Comparison of ENCODE assay signal across 8 cellular contexts in the genomic region with DNA sequence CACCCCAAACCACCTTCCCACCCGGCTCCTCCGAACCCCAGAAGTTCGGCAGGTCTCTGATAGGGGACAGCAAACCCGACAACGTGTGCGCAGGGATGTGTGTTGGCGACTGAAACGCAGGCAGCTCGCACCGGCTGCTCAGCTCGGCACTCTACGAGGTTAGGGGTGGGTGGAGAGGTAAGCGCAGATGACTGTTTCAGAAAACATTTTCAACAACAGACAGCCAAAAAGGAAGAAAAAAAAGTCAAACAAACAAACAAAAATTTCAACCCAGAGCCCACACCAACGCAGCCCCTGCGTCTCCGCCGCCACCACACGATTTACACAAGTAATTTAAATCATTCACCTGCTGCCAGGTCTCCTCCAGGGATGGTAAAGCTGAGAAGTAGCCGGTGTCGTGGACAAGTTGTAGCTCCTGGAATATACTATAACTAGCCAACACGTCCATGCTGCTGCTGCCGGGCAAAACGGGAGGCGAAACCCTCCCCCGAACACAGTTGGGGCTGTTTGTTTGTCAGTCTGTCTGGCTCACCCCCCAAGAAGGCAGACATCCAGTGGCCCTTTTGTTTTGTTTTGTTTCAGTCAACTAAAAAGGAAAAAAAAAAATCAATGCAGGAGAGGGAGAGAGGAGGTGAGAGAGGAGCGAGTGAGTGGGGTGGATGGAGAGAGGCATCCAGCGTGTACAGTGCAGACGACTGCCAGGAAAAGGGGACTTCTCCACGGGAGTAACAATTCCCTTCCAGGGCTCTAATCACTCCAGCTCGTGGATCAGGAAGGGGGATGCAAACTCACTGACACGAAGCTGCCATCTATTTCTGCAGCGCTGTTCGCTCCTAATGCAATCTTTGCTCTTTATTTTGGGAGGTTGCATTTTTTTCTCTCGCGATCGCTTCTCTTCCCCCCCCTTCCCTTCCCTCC. TPM values are rescaled to one million over a fixed set of nuclear protein-coding genes. Genes with fewer than 3 reads are reported as not detected.
DNase-seq lines count a peak whose midpoint lies in the region; ATAC-seq, FAIRE-seq and TF ChIP-seq lines count a peak whose summit lies in the region.

TSS of gene KLF7 (minus strand) at position 828 of the 918 bp plus-strand sequence. CDS start at position 448, 380 bp downstream.

- intact Hi-C loops in transverse colon (cut with DNase I; ENCODE audit: low total_unique reads): loop anchor here (1.0 to 10.0 kb wide), 4 partner anchors 24 to 167 kb away; no protein-coding TSS in a partner anchor

- no peaks in the 10 kb centered on the region for H3K36me3 ChIP-seq in transverse colon

- H3K9me3 ChIP-seq in A549 (no peaks in the 10 kb centered on the region), transverse colon (no peaks in the 10 kb centered on the region)

- no peaks in the 10 kb centered on the region for H3K9me3 Mint-ChIP-seq in activated naive CD4-positive, alpha-beta T cell treated with anti-CD3 and anti-CD28 coated beads, Interleukin-2, amount 50 U/mL, for 72 hours

- H3K27ac ChIP-seq in A549: peak within 1 kb of the TSS; percentile 97 to 100
- peak within 1 kb of the TSS; percentile 99 to 100 (median 100) for H3K27ac ChIP-seq in transverse colon

- H3K4me2 ChIP-seq in A549: peak within 1 kb of the TSS; percentile 88

- H3K4me3 ChIP-seq in A549: peak within 1 kb of the TSS; percentile 76
- peak within 1 kb of the TSS; percentile 69 to 87 (median 84) for H3K4me3 ChIP-seq in transverse colon

- ATAC-seq in A549 (peak; percentile 25 to 27), GM19455 (IDR thresholded peaks at IDR 0.05; ENCODE audit: unreplicated experiment) (no peak)
- peak in 1 of 2 donors; percentile 17 for ATAC-seq in activated naive CD4-positive, alpha-beta T cell treated with anti-CD3 and anti-CD28 coated beads, Interleukin-2, amount 50 U/mL, for 72 hours

- 0 out of 5 replicates have a peak, but pooled peaks of 1 of the 2 experiments have one; percentile 7 for TF ChIP-seq RAD21 in A549 (conservative IDR thresholded peaks at IDR 0.05 in 1 of 2, IDR thresholded peaks at IDR 0.05 in 1 of 2)

- peak within 1 kb of the TSS; percentile 99 to 100 for H3K27ac Mint-ChIP-seq in activated naive CD4-positive, alpha-beta T cell treated with anti-CD3 and anti-CD28 coated beads, Interleukin-2, amount 50 U/mL, for 72 hours

- TF ChIP-seq POLR2A in A549 (IDR thresholded peaks at IDR 0.05; ENCODE audit: low read length) (peak; percentile 21; the same call in 1 of the 2 replicates), transverse colon (IDR thresholded peaks at IDR 0.05) (peak; percentile 4)

- TF ChIP-seq EP300 in A549 (IDR thresholded peaks at IDR 0.05): no peak
- TF ChIP-seq EP300 in transverse colon (IDR thresholded peaks at IDR 0.05; ENCODE audit: low read depth): no peak

- CTCF ChIA-PET in A549 (lab: Yijun Ruan, JAX): interaction anchor here (0.7 to 2.4 kb wide), 9 partner anchors 14 to 365 kb away, joined by 3 to 15 read pairs (median 5); no protein-coding TSS in a partner anchor

- peaks cover 40% of the 10 kb centered on the region for H3K27me3 ChIP-seq in transverse colon

- peaks cover 35% of the 10 kb centered on the region for H3K4me1 ChIP-seq in A549
- peaks cover 6 to 26% (median 17%) of the 10 kb centered on the region in 4 donors for H3K4me1 ChIP-seq in transverse colon

- in situ Hi-C loops in transverse colon (cut with MboI; ENCODE audit: low pct_ligation_motif_present in 1 of 4, low pct_unique_long_range_greater_than_20kb in 1 of 4, low sequenced_read_pairs in 3 of 4): loop anchor here in 1 of 4 donors (25.0 kb wide), 1 partner anchor 97 kb away; no protein-coding TSS in a partner anchor

- FAIRE-seq in A549 (lab: Jason Lieb, UNC): no peak

- H3K36me3 Mint-ChIP-seq in activated naive CD4-positive, alpha-beta T cell treated with anti-CD3 and anti-CD28 coated beads, Interleukin-2, amount 50 U/mL, for 72 hours: peaks cover 9 to 14% of the 10 kb centered on the region in 2 donors

- TF ChIP-seq CTCF in A549 (IDR thresholded peaks at IDR 0.05): no peak
- no peak for TF ChIP-seq CTCF in GM20000 (IDR thresholded peaks at IDR 0.05; ENCODE audit: extremely low read depth, missing control alignments)
- TF ChIP-seq CTCF in transverse colon (IDR thresholded peaks at IDR 0.05): no peak

- under 1% methylated on average over 33 of the region's 36 CpGs for WGBS in A549 (ENCODE audit: missing lambda C conversion rate)
- 0% methylated on average over 11 to 36 of the region's 36 CpGs for WGBS in transverse colon (ENCODE audit: low coverage in 1 of 2), 2 donors

- POLR2A ChIA-PET in A549 (lab: Yijun Ruan, JAX): interaction anchor here (0.6 to 6.7 kb wide), 39 partner anchors 8 to 459 kb away, joined by 3 to 111 read pairs (median 4); partner anchors contain the start of genes CREB1, FASTKD2, MDH1B and METTL21A

- DNase-seq in A549 (ENCODE audit: low read depth in 1 of 2, low spot score in 1 of 2): no peak
- DNase-seq in GM20000 (ENCODE audit: low spot score): peak; percentile 49
- peak; percentile 50 for DNase-seq in RPMI7951 (ENCODE audit: low read depth)
- peak in 1 of 2 donors; percentile 56 for DNase-seq in activated naive CD4-positive, alpha-beta T cell treated with anti-CD3 and anti-CD28 coated beads, Interleukin-2, amount 50 U/mL, for 72 hours (ENCODE audit: low spot score in 2 of 2)
- DNase-seq in glomerular visceral epithelial cell (ENCODE audit: extremely low spot score): peak; percentile 51
- DNase-seq in occipital lobe (lab: John Stamatoyannopoulos, UW): peak; percentile 54
- DNase-seq in transverse colon: peak; percentile 45

TF ChIP-seq in A549, 52 proteins besides CTCF, POLR2A, EP300 and RAD21:
- 0 out of 3 replicates have a peak, but pooled peaks have one; percentile 8 for TF ChIP-seq SMC3 (IDR thresholded peaks at IDR 0.05)
- peak; percentile 46; the same call in 1 of the 2 replicates for TF ChIP-seq HOXA7 (CRISPR knock-in tag; IDR thresholded peaks at IDR 0.05)
- TF ChIP-seq ZFP36 (IDR thresholded peaks at IDR 0.05; ENCODE audit: borderline replicate concordance, partially characterized antibody): no peak
- TF ChIP-seq KDM5A (IDR thresholded peaks at IDR 0.05): no peak
- TF ChIP-seq MAZ (IDR thresholded peaks at IDR 0.05; ENCODE audit: borderline replicate concordance, low read depth, low read length): no peak
- TF ChIP-seq, protein P1, sequence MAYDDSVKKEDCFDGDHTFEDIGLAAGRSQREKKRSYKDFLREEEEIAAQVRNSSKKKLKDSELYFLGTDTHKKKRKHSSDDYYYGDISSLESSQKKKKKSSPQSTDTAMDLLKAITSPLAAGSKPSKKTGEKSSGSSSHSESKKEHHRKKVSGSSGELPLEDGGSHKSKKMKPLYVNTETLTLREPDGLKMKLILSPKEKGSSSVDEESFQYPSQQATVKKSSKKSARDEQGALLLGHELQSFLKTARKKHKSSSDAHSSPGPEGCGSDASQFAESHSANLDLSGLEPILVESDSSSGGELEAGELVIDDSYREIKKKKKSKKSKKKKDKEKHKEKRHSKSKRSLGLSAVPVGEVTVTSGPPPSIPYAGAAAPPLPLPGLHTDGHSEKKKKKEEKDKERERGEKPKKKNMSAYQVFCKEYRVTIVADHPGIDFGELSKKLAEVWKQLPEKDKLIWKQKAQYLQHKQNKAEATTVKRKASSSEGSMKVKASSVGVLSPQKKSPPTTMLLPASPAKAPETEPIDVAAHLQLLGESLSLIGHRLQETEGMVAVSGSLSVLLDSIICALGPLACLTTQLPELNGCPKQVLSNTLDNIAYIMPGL (CRISPR knock-in tag; IDR thresholded peaks at IDR 0.05; ENCODE audit: borderline replicate concordance): no peak
- TF ChIP-seq RFX5 (IDR thresholded peaks at IDR 0.05): no peak
- TF ChIP-seq KDM1A (IDR thresholded peaks at IDR 0.05; ENCODE audit: low read depth): no peak
- TF ChIP-seq CBX8 (IDR thresholded peaks at IDR 0.05): no peak
- TF ChIP-seq, protein P2, sequence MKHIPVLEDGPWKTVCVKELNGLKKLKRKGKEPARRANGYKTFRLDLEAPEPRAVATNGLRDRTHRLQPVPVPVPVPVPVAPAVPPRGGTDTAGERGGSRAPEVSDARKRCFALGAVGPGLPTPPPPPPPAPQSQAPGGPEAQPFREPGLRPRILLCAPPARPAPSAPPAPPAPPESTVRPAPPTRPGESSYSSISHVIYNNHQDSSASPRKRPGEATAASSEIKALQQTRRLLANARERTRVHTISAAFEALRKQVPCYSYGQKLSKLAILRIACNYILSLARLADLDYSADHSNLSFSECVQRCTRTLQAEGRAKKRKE (CRISPR knock-in tag; IDR thresholded peaks at IDR 0.05; ENCODE audit: low read depth): no peak
- no peak for TF ChIP-seq TP53 (CRISPR knock-in tag; IDR thresholded peaks at IDR 0.05)
- 0 out of 2 replicates have a peak, but pooled peaks have one; percentile 21 for TF ChIP-seq PHF8 (IDR thresholded peaks at IDR 0.05; ENCODE audit: borderline replicate concordance, low read depth)
- TF ChIP-seq CHD2 (IDR thresholded peaks at IDR 0.05; ENCODE audit: low read length, partially characterized antibody): peak; percentile 44
- TF ChIP-seq JUNB (IDR thresholded peaks at IDR 0.05): no peak
- no peak for TF ChIP-seq PBX3 (IDR thresholded peaks at IDR 0.05)
- TF ChIP-seq HDAC2 (IDR thresholded peaks at IDR 0.05): no peak
- no peak for TF ChIP-seq POLR2AphosphoS2 (conservative IDR thresholded peaks at IDR 0.05; ENCODE audit: low read length)
- TF ChIP-seq FOSB (CRISPR knock-in tag; IDR thresholded peaks at IDR 0.05): no peak
- no peak for TF ChIP-seq JUN (IDR thresholded peaks at IDR 0.05)

RNA-seq across cellular contexts. Expression of gene KLF7, which starts in this region (rescaled TPM):
- polyA plus RNA-seq in A549 (2011; rRNA removed) (29.8 and 31.5 TPM in 2 replicates), A549 (2017; fragmentation: RNase III; extraction: RNeasy Plus Mini Kit Qiagen cat#74134 plus additional on column Dnase treatment) (17.2 to 18.0 TPM (median 17.8 TPM) in 3 replicates)
- polyA plus RNA-seq in A549 (2012; cell fraction: cytosol; rRNA removed): 15.5 and 19.1 TPM in 2 replicates
- 29.5 and 35.8 TPM in 2 replicates for polyA plus RNA-seq in A549 (2012; cell fraction: nucleus; rRNA removed)
- 101 and 114 TPM in 2 replicates for polyA minus RNA-seq in A549 (2011; rRNA and poly(A)+ RNA removed)
- total RNA-seq in RPMI7951 (2014; rRNA removed; shearing (Covaris generic)): 5.4 and 7.3 TPM in 2 replicates
- 10 to 100 TPM; 26.8 to 28.7 TPM for total RNA-seq in activated naive CD4-positive, alpha-beta T cell treated with anti-CD3 and anti-CD28 coated beads, Interleukin-2, amount 50 U/mL, for 72 hours
- total RNA-seq in occipital lobe (69.7 TPM), transverse colon (10 to 100 TPM in 1 of 4 donors, 1 to 10 TPM in 3; 6.2 to 43.4 (median 6.8) TPM)

Comparison
In these comparisons a context has a peak if more than half of its experiments do, and no peak if none do; other contexts are left out.
1. DNase-seq: peak in GM20000 (single experiment), RPMI7951 (single experiment), glomerular visceral epithelial cell (single experiment), occipital lobe (single experiment) and transverse colon (single experiment); none in A549 (0 of 2).